ENCODE assay signal across 8 cellular contexts in the genomic region with DNA sequence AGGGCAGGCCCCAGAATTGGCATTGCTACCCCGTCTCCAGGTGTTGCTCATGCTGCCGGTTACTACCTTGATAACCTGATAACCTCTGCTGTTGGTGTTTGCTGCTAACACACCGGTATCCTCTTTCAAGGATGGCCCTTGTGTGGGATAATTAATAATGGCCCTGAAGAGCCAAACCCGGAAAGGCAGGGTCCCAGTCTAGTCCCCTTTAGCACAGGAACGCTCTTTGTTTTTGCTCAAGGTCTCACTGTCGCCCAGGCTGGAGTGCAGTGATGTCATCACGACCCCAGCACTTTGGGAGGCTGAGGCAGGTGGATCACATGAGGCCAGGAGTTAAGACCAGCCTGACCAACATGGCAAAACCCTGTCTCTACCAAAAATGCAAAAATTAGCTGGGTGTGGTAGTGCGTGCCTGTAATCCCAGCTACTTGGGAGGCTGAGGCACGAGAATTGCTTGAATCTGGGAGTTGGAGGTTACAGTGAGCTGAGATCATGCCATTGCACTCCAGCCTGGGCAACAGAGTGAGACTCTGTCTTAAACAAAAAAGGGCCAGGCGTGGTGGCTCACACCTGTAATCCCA. TPM values are rescaled to one million over a fixed set of nuclear protein-coding genes. Genes with fewer than 3 reads are reported as not detected.
DNase-seq lines count a peak whose midpoint lies in the region; ATAC-seq and TF ChIP-seq lines count a peak whose summit lies in the region.
"Not testable (repeated sequence)": the region's sequence is repeated elsewhere in the genome, so short reads cannot be mapped to it uniquely, and the experiment has no call there.

No MANE protein-coding gene starts in this region.

- not testable (repeated sequence) for H3K27me3 Mint-ChIP-seq in CD4-positive, alpha-beta T cell; activated CD4-positive, alpha-beta memory T cell treated with anti-CD3 and anti-CD28 coated beads for 36 hours; activated naive CD8-positive, alpha-beta T cell treated with anti-CD3 and anti-CD28 coated beads, Interleukin-2, amount 50 U/mL, for 24 hours; natural killer cell treated with Interleukin-12 subunit alpha and Interleukin-12 subunit beta and Interleukin-15 and Interleukin-18, amount 100 ng/mL, for 72 hours; stimulated activated naive CD8-positive, alpha-beta T cell treated with anti-CD3 and anti-CD28 coated beads, Interleukin-15, Interleukin-2, amounts not matched to agents 100 ng/mL and 50 ng/mL, for 24 hours
- peaks cover 14% of the 10 kb centered on the region for H3K27me3 Mint-ChIP-seq in glutamatergic neuron (ENCODE audit: unreplicated experiment)

- TF ChIP-seq CTCF in CD4-positive, alpha-beta T cell (IDR thresholded peaks at IDR 0.05); OCI-LY3 (IDR thresholded peaks at IDR 0.05; ENCODE audit: low read depth, low read length); glutamatergic neuron (IDR thresholded peaks at IDR 0.05; ENCODE audit: partially characterized antibody, unreplicated experiment): not testable (repeated sequence)

- DNase-seq in CD4-positive, alpha-beta T cell; activated CD4-positive, alpha-beta memory T cell treated with anti-CD3 and anti-CD28 coated beads for 36 hours; activated naive CD8-positive, alpha-beta T cell treated with anti-CD3 and anti-CD28 coated beads, Interleukin-2, amount 50 U/mL, for 24 hours; glutamatergic neuron; natural killer cell treated with Interleukin-12 subunit alpha and Interleukin-12 subunit beta and Interleukin-15 and Interleukin-18, amount 100 ng/mL, for 72 hours (ENCODE audit: low spot score): not testable (repeated sequence)

- not testable (repeated sequence) for H3K9me3 ChIP-seq in CD4-positive, alpha-beta T cell (ENCODE audit: control insufficient read depth, low read length); HUES6 (ENCODE audit: control insufficient read depth, insufficient read depth, low read depth, low read length); OCI-LY3 (ENCODE audit: insufficient read depth, low read length)

- H3K79me2 ChIP-seq in OCI-LY3 (ENCODE audit: low read length), result peaks cover 35% of the 10 kb centered on the region

- not testable (repeated sequence) for H3K36me3 ChIP-seq in HUES6 (ENCODE audit: control insufficient read depth, insufficient read depth, low read length); OCI-LY3 (replicated peaks; ENCODE audit: low read depth, low read length)

- H3K9me3 Mint-ChIP-seq in CD4-positive, alpha-beta T cell; activated CD4-positive, alpha-beta memory T cell treated with anti-CD3 and anti-CD28 coated beads for 36 hours; activated naive CD8-positive, alpha-beta T cell treated with anti-CD3 and anti-CD28 coated beads, Interleukin-2, amount 50 U/mL, for 24 hours; natural killer cell treated with Interleukin-12 subunit alpha and Interleukin-12 subunit beta and Interleukin-15 and Interleukin-18, amount 100 ng/mL, for 72 hours; stimulated activated naive CD8-positive, alpha-beta T cell treated with anti-CD3 and anti-CD28 coated beads, Interleukin-15, Interleukin-2, amounts not matched to agents 100 ng/mL and 50 ng/mL, for 24 hours: not testable (repeated sequence)
- peaks cover 14% of the 10 kb centered on the region for H3K9me3 Mint-ChIP-seq in glutamatergic neuron (ENCODE audit: unreplicated experiment)

- peak overlapping the region; percentile 90 for H3K4me2 ChIP-seq in OCI-LY3 (ENCODE audit: low read length)

- H3K27ac Mint-ChIP-seq in CD4-positive, alpha-beta T cell, result peak overlapping the region; percentile 72
- H3K27ac Mint-ChIP-seq in activated CD4-positive, alpha-beta memory T cell treated with anti-CD3 and anti-CD28 coated beads for 36 hours; activated naive CD8-positive, alpha-beta T cell treated with anti-CD3 and anti-CD28 coated beads, Interleukin-2, amount 50 U/mL, for 24 hours; stimulated activated naive CD8-positive, alpha-beta T cell treated with anti-CD3 and anti-CD28 coated beads, Interleukin-15, Interleukin-2, amounts not matched to agents 100 ng/mL and 50 ng/mL, for 24 hours: not testable (repeated sequence)
- peak overlapping the region; percentile 87 for H3K27ac Mint-ChIP-seq in glutamatergic neuron (ENCODE audit: unreplicated experiment)
- peak overlapping the region; percentile 73 to 86 for H3K27ac Mint-ChIP-seq in natural killer cell treated with Interleukin-12 subunit alpha and Interleukin-12 subunit beta and Interleukin-15 and Interleukin-18, amount 100 ng/mL, for 72 hours

- intact Hi-C loops in CD4-positive, alpha-beta T cell (cut with DNase I, micrococcal nuclease); activated CD4-positive, alpha-beta memory T cell treated with anti-CD3 and anti-CD28 coated beads for 36 hours (cut with micrococcal nuclease): not testable (repeated sequence)

- not testable (repeated sequence) for H3K27me3 ChIP-seq in CD4-positive, alpha-beta T cell (ENCODE audit: control insufficient read depth, insufficient read depth, low read length); HUES6 (ENCODE audit: control insufficient read depth, insufficient read depth, low read length); OCI-LY3 (ENCODE audit: low read depth, low read length)

- peaks cover 31% of the 10 kb centered on the region for H3K4me1 ChIP-seq in HUES6 (ENCODE audit: control insufficient read depth, insufficient read depth, low read length)
- peaks cover 24% of the 10 kb centered on the region for H3K4me1 ChIP-seq in OCI-LY3 (ENCODE audit: low read length)

- not testable (repeated sequence) for H4K20me1 ChIP-seq in OCI-LY3 (ENCODE audit: insufficient read depth, low read length)

- H3K9ac ChIP-seq in HUES6 (ENCODE audit: low read length), result not testable (repeated sequence)
- H3K9ac ChIP-seq in OCI-LY3 (ENCODE audit: low read length), result peak overlapping the region; percentile 79

- peaks cover 36% of the 10 kb centered on the region for H3K4me1 Mint-ChIP-seq in CD4-positive, alpha-beta T cell (ENCODE audit: low read depth)
- H3K4me1 Mint-ChIP-seq in activated CD4-positive, alpha-beta memory T cell treated with anti-CD3 and anti-CD28 coated beads for 36 hours (ENCODE audit: low read depth), result peaks cover 27% of the 10 kb centered on the region
- peaks cover 26% of the 10 kb centered on the region for H3K4me1 Mint-ChIP-seq in activated naive CD8-positive, alpha-beta T cell treated with anti-CD3 and anti-CD28 coated beads, Interleukin-2, amount 50 U/mL, for 24 hours
- H3K4me1 Mint-ChIP-seq in glutamatergic neuron (ENCODE audit: low read depth, unreplicated experiment), result peaks cover 19% of the 10 kb centered on the region
- peaks cover 19 to 21% of the 10 kb centered on the region in 2 donors for H3K4me1 Mint-ChIP-seq in natural killer cell treated with Interleukin-12 subunit alpha and Interleukin-12 subunit beta and Interleukin-15 and Interleukin-18, amount 100 ng/mL, for 72 hours (ENCODE audit: low read depth in 2 of 2)
- peaks cover 23% of the 10 kb centered on the region for H3K4me1 Mint-ChIP-seq in stimulated activated naive CD8-positive, alpha-beta T cell treated with anti-CD3 and anti-CD28 coated beads, Interleukin-15, Interleukin-2, amounts not matched to agents 100 ng/mL and 50 ng/mL, for 24 hours (ENCODE audit: low read depth)

- H3K4me3 ChIP-seq in HUES6 (ENCODE audit: low read depth, low read length) (peak overlapping the region; percentile 68), OCI-LY3 (ENCODE audit: low read length) (peak overlapping the region; percentile 96)

- peak overlapping the region; percentile 89 for H2AFZ ChIP-seq in OCI-LY3 (ENCODE audit: low read depth, low read length)

- peaks cover 10% of the 10 kb centered on the region for H3K36me3 Mint-ChIP-seq in CD4-positive, alpha-beta T cell (ENCODE audit: low read depth)
- not testable (repeated sequence) for H3K36me3 Mint-ChIP-seq in activated CD4-positive, alpha-beta memory T cell treated with anti-CD3 and anti-CD28 coated beads for 36 hours; activated naive CD8-positive, alpha-beta T cell treated with anti-CD3 and anti-CD28 coated beads, Interleukin-2, amount 50 U/mL, for 24 hours (ENCODE audit: low read depth); glutamatergic neuron (ENCODE audit: unreplicated experiment); natural killer cell treated with Interleukin-12 subunit alpha and Interleukin-12 subunit beta and Interleukin-15 and Interleukin-18, amount 100 ng/mL, for 72 hours; stimulated activated naive CD8-positive, alpha-beta T cell treated with anti-CD3 and anti-CD28 coated beads, Interleukin-15, Interleukin-2, amounts not matched to agents 100 ng/mL and 50 ng/mL, for 24 hours (ENCODE audit: low read depth)

- not testable (repeated sequence) for H3K27ac ChIP-seq in CD4-positive, alpha-beta T cell (ENCODE audit: low read depth, low read length); HUES6 (ENCODE audit: low read depth, low read length); OCI-LY3 (ENCODE audit: low read length)

- not testable (repeated sequence) for ATAC-seq in CD4-positive, alpha-beta T cell (ENCODE audit: poor library complexity); activated naive CD8-positive, alpha-beta T cell treated with anti-CD3 and anti-CD28 coated beads, Interleukin-2, amount 50 U/mL, for 24 hours; natural killer cell treated with Interleukin-12 subunit alpha and Interleukin-12 subunit beta and Interleukin-15 and Interleukin-18, amount 100 ng/mL, for 72 hours

- CTCF ChIA-PET in CD4-positive, alpha-beta T cell (lab: Charles Lee), result interaction anchor here (0.7 to 1.3 kb wide), 2 partner anchors 12 to 31 kb away, joined by 3 read pairs; no protein-coding TSS in a partner anchor
- CTCF ChIA-PET in activated CD4-positive, alpha-beta memory T cell treated with anti-CD3 and anti-CD28 coated beads for 36 hours (lab: Charles Lee), result interaction anchor here (1.9 to 2.1 kb wide), 2 partner anchors 11 to 14 kb away, joined by 4 to 7 read pairs; a partner anchor contains a TSS

- POLR2A ChIA-PET in CD4-positive, alpha-beta T cell (lab: Charles Lee), result interaction anchor here (0.8 to 3.5 kb wide), 7 partner anchors 10 to 188 kb away, joined by 3 to 53 read pairs (median 9); a partner anchor contains a TSS
- POLR2A ChIA-PET in activated CD4-positive, alpha-beta memory T cell treated with anti-CD3 and anti-CD28 coated beads for 36 hours (lab: Charles Lee), result interaction anchor here (0.6 kb wide), 1 partner anchor 14 kb away, joined by 4 read pairs; no protein-coding TSS in a partner anchor

- peak overlapping the region; percentile 92 for H3K4me3 Mint-ChIP-seq in CD4-positive, alpha-beta T cell
- peak overlapping the region; percentile 84 for H3K4me3 Mint-ChIP-seq in activated CD4-positive, alpha-beta memory T cell treated with anti-CD3 and anti-CD28 coated beads for 36 hours
- peak overlapping the region; percentile 95 for H3K4me3 Mint-ChIP-seq in activated naive CD8-positive, alpha-beta T cell treated with anti-CD3 and anti-CD28 coated beads, Interleukin-2, amount 50 U/mL, for 24 hours
- peak overlapping the region; percentile 83 for H3K4me3 Mint-ChIP-seq in glutamatergic neuron (ENCODE audit: unreplicated experiment)
- peak overlapping the region; percentile 86 for H3K4me3 Mint-ChIP-seq in natural killer cell treated with Interleukin-12 subunit alpha and Interleukin-12 subunit beta and Interleukin-15 and Interleukin-18, amount 100 ng/mL, for 72 hours
- peak overlapping the region; percentile 87 for H3K4me3 Mint-ChIP-seq in stimulated activated naive CD8-positive, alpha-beta T cell treated with anti-CD3 and anti-CD28 coated beads, Interleukin-15, Interleukin-2, amounts not matched to agents 100 ng/mL and 50 ng/mL, for 24 hours

RNA-seq across cellular contexts. Expression of a gene that starts 1.3 kb away (rescaled TPM):
- total RNA-seq in CD4-positive, alpha-beta T cell, result 10 to 100 TPM in 1 of 2 experiments, 1 to 10 TPM in 1; 9.8 to 11.1 TPM
- total RNA-seq in activated CD4-positive, alpha-beta memory T cell treated with anti-CD3 and anti-CD28 coated beads for 36 hours, result 10 to 100 TPM; 16.7 to 17.3 TPM
- total RNA-seq in glutamatergic neuron (ENCODE audit: unreplicated experiment), result 134 TPM
- total RNA-seq in natural killer cell treated with Interleukin-12 subunit alpha and Interleukin-12 subunit beta and Interleukin-15 and Interleukin-18, amount 100 ng/mL, for 72 hours, result 10 to 100 TPM; 63.0 to 66.0 TPM

RNA-seq across cellular contexts. Expression of a gene that starts 14.2 kb away (rescaled TPM):
- 10 to 100 TPM; 21.8 to 25.4 TPM for total RNA-seq in CD4-positive, alpha-beta T cell
- 10 to 100 TPM; 13.1 to 14.0 TPM for total RNA-seq in activated CD4-positive, alpha-beta memory T cell treated with anti-CD3 and anti-CD28 coated beads for 36 hours
- total RNA-seq in glutamatergic neuron (ENCODE audit: unreplicated experiment), result 15.4 TPM
- total RNA-seq in natural killer cell treated with Interleukin-12 subunit alpha and Interleukin-12 subunit beta and Interleukin-15 and Interleukin-18, amount 100 ng/mL, for 72 hours, result 10 to 100 TPM; 19.4 to 35.2 TPM
